Comparison of ENCODE assay signal across 8 cellular contexts in the genomic region with DNA sequence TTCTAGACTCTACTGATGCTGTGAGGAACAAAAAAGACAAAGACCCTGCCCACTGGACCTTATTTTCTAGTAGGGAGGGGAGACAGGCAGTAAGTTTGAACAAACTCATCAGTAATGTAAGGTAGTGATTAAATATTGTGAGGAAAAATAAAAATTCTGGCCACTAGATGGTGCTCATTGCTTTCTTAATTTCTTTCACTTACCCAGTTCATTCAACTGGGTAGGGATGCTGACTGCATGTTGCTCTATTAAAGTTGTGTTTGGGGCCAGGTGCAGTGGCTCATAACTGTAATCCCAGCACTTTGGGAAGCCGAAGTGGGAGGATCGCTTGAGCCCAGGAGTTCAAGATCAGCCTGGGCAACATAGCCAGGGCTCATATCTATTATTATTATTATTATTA. TPM values are rescaled to one million over a fixed set of nuclear protein-coding genes. Genes with fewer than 3 reads are reported as not detected.
DNase-seq lines count a peak whose midpoint lies in the region; ATAC-seq and TF ChIP-seq lines count a peak whose summit lies in the region.

No MANE protein-coding gene starts in this region.

- peaks cover under 1 to 3% of the 10 kb centered on the region in 2 donors for H3K36me3 Mint-ChIP-seq in stimulated activated naive B cell treated with anti-CD40 and anti-IgM and Interleukin-4, amounts not matched to agents 10 μg/mL and 1 μg/mL and 100 μg/mL, for 72 hours

- H4K20me1 ChIP-seq in DOHH2 (ENCODE audit: control insufficient read depth, insufficient read depth, low read depth, low read length): no peaks in the 10 kb centered on the region

- no peak overlapping the region for H3K27ac Mint-ChIP-seq in stimulated activated naive B cell treated with anti-CD40 and anti-IgM and Interleukin-4, amounts not matched to agents 10 μg/mL and 1 μg/mL and 100 μg/mL, for 72 hours

- H3K4me3 ChIP-seq in DOHH2 (ENCODE audit: low read length) (no peak overlapping the region), ascending aorta (no peak overlapping the region)

- H3K27me3 ChIP-seq in DOHH2 (ENCODE audit: control insufficient read depth, low read length): no peaks in the 10 kb centered on the region; the same call in 1 of the 2 replicates
- no peaks in the 10 kb centered on the region for H3K27me3 ChIP-seq in ascending aorta

- no peaks in the 10 kb centered on the region for H3K79me2 ChIP-seq in DOHH2 (ENCODE audit: control insufficient read depth, low read length)

- H3K27ac ChIP-seq in DOHH2 (ENCODE audit: low read depth, low read length) (no peak overlapping the region), ascending aorta (no peak overlapping the region)

- H3K9me3 ChIP-seq in DOHH2 (ENCODE audit: control insufficient read depth, insufficient read depth, low read length) (no peaks in the 10 kb centered on the region), ascending aorta (no peaks in the 10 kb centered on the region)

- TF ChIP-seq CTCF in DOHH2 (IDR thresholded peaks at IDR 0.05; ENCODE audit: low read depth, low read length, poor library complexity, severe bottlenecking) (peak; percentile 38), ascending aorta (IDR thresholded peaks at IDR 0.05) (peak; percentile 44 to 58 (median 54))

- peaks cover 5 to 9% of the 10 kb centered on the region in 2 donors for H3K4me1 Mint-ChIP-seq in stimulated activated naive B cell treated with anti-CD40 and anti-IgM and Interleukin-4, amounts not matched to agents 10 μg/mL and 1 μg/mL and 100 μg/mL, for 72 hours

- peaks cover 5% of the 10 kb centered on the region for H3K4me1 ChIP-seq in DOHH2 (ENCODE audit: control insufficient read depth, low read length)
- H3K4me1 ChIP-seq in ascending aorta: peaks cover 0 to 2% of the 10 kb centered on the region in 2 donors

- H3K36me3 ChIP-seq in DOHH2 (ENCODE audit: control insufficient read depth, low read length) (no peaks in the 10 kb centered on the region), ascending aorta (no peaks in the 10 kb centered on the region)

- no peaks in the 10 kb centered on the region for H3K9me2 ChIP-seq in DOHH2 (replicated peaks; ENCODE audit: control insufficient read depth, low read length)

- H3K9me3 Mint-ChIP-seq in stimulated activated naive B cell treated with anti-CD40 and anti-IgM and Interleukin-4, amounts not matched to agents 10 μg/mL and 1 μg/mL and 100 μg/mL, for 72 hours: no peaks in the 10 kb centered on the region

- peak; percentile 93 for ATAC-seq in GM19455 (IDR thresholded peaks at IDR 0.05; ENCODE audit: unreplicated experiment)
- ATAC-seq in HG03442 (IDR thresholded peaks at IDR 0.05; ENCODE audit: unreplicated experiment): peak; percentile 88
- ATAC-seq in stimulated activated naive B cell treated with anti-CD40 and anti-IgM and Interleukin-4, amounts not matched to agents 10 μg/mL and 1 μg/mL and 100 μg/mL, for 72 hours (replicated peaks): peak; percentile 90 to 96

- DNase-seq in NCI-H510A (lab: John Stamatoyannopoulos, UW) (peak; percentile 56), ascending aorta (ENCODE audit: low spot score in 2 of 2) (no peak), iPS DF 4.7 (ENCODE audit: extremely low read depth, low spot score) (peak; percentile 46)
- DNase-seq in stimulated activated naive B cell treated with anti-CD40 and anti-IgM and Interleukin-4, amounts not matched to agents 10 μg/mL and 1 μg/mL and 100 μg/mL, for 72 hours: no peak
- DNase-seq in stimulated activated CD8-positive, alpha-beta memory T cell treated with anti-CD3 and anti-CD28 coated beads, Interleukin-4, amount 100 ng/mL, for 48 hours: no peak

- peaks cover 2% of the 10 kb centered on the region; the same call in 1 of the 2 replicates for H3F3A ChIP-seq in DOHH2 (ENCODE audit: control insufficient read depth, insufficient read depth)

- intact Hi-C loops in ascending aorta (cut with DNase I): loop anchor here (1.0 to 5.0 kb wide), 2 partner anchors 360 to 464 kb away; no protein-coding TSS in a partner anchor

- no peak overlapping the region for H3K4me3 Mint-ChIP-seq in stimulated activated naive B cell treated with anti-CD40 and anti-IgM and Interleukin-4, amounts not matched to agents 10 μg/mL and 1 μg/mL and 100 μg/mL, for 72 hours

- no peaks in the 10 kb centered on the region for H3K27me3 Mint-ChIP-seq in stimulated activated naive B cell treated with anti-CD40 and anti-IgM and Interleukin-4, amounts not matched to agents 10 μg/mL and 1 μg/mL and 100 μg/mL, for 72 hours

- H3K4me2 ChIP-seq in DOHH2 (ENCODE audit: low read length): no peak overlapping the region

RNA-seq across cellular contexts. Expression of a gene that starts 6.3 kb away (rescaled TPM):
- 9.3 TPM for total RNA-seq in ascending aorta

RNA-seq across cellular contexts. Expression of a gene that starts 6.3 kb away (rescaled TPM):
- 11.5 TPM for total RNA-seq in ascending aorta

RNA-seq across cellular contexts. Expression of a gene that starts 23.9 kb away (rescaled TPM):
- 28.5 TPM for total RNA-seq in ascending aorta

Comparison
In these comparisons a context has a peak if more than half of its experiments do, and no peak if none do; other contexts are left out.
1. DNase-seq: peak in NCI-H510A (single experiment) and iPS DF 4.7 (single experiment); none in ascending aorta (0 of 2), stimulated activated naive B cell treated with anti-CD40 and anti-IgM and Interleukin-4, amounts not matched to agents 10 μg/mL and 1 μg/mL and 100 μg/mL, for 72 hours (single experiment) and stimulated activated CD8-positive, alpha-beta memory T cell treated with anti-CD3 and anti-CD28 coated beads, Interleukin-4, amount 100 ng/mL, for 48 hours (single experiment).
2. Peak in every context shown above with its lines, with median percentiles within 50 percentile points of each other: ATAC-seq.